Comparison of ENCODE assay signal across 9 cellular contexts in the genomic region with DNA sequence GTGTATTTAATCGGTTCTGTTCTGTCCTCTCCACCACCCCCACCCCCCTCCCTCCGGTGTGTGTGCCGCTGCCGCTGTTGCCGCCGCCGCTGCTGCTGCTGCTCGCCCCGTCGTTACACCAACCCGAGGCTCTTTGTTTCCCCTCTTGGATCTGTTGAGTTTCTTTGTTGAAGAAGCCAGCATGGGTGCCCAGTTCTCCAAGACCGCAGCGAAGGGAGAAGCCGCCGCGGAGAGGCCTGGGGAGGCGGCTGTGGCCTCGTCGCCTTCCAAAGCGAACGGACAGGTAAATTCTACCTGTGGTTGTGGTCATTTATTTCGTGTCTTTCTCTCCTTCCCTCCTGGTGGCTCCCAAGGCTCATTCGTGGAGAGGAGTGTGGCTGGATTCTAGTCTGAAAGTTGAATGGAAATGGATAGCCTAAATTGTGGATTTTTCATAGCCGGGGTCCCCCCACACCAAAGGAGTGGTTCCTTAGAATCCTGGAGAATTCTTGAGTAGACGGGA. TPM values are rescaled to one million over a fixed set of nuclear protein-coding genes. Genes with fewer than 3 reads are reported as not detected.
DNase-seq lines count a peak whose midpoint lies in the region; ATAC-seq and TF ChIP-seq lines count a peak whose summit lies in the region.
"Had no signal": no experiment of that assay in that cellular context is flagged by ENCODE, and none has a peak within 500 bp of the region (broad histone marks: within the 10 kb centered on the region; RNA-seq: fewer than 3 reads in every experiment).

No MANE protein-coding gene starts in this region.

- ATAC-seq in CD8-positive, alpha-beta T cell: no peak
- no peak for ATAC-seq in GM19395 (IDR thresholded peaks at IDR 0.05; ENCODE audit: unreplicated experiment)

- no peaks in the 10 kb centered on the region for H3K36me3 Mint-ChIP-seq in CD8-positive, alpha-beta T cell
- peaks cover 22% of the 10 kb centered on the region for H3K36me3 Mint-ChIP-seq in MCF 10A (ENCODE audit: insufficient read depth, unreplicated experiment)

- BruUV-seq in MCF 10A (replicated peaks; lab: Mats Ljungman, UMichigan): TSS peak; percentile 49

- no peak overlapping the region for H3K27ac ChIP-seq in CD8-positive, alpha-beta T cell (ENCODE audit: low read depth, low read length)
- H3K27ac ChIP-seq in HUES64 (ENCODE audit: low read depth, low read length) (peak overlapping the region; percentile 96), tibial artery (peak overlapping the region; percentile 93 to 99)

- CTCF ChIA-PET in CD8-positive, alpha-beta T cell (lab: Charles Lee): interaction anchor here (0.9 to 2.9 kb wide), 2 partner anchors 50 to 1678 kb away, joined by 3 to 15 read pairs; no protein-coding TSS in a partner anchor
- CTCF ChIA-PET in MCF 10A (lab: Yijun Ruan, JAX): interaction anchor here (0.5 to 4.4 kb wide), 11 partner anchors 202 to 1344 kb away, joined by 3 to 14 read pairs (median 4); no protein-coding TSS in a partner anchor

- no peaks in the 10 kb centered on the region for H3K36me3 ChIP-seq in CD8-positive, alpha-beta T cell (ENCODE audit: insufficient read depth, low read length)
- H3K36me3 ChIP-seq in HUES64 (ENCODE audit: insufficient read depth, low read length) (peaks cover 23% of the 10 kb centered on the region), kidney epithelial cell (ENCODE audit: control insufficient read depth, insufficient read depth, low read length) (no peaks in the 10 kb centered on the region), tibial artery (no peaks in the 10 kb centered on the region)

- peaks cover 40% of the 10 kb centered on the region for H3K27me3 ChIP-seq in CD8-positive, alpha-beta T cell (ENCODE audit: insufficient read depth, low read length)
- H3K27me3 ChIP-seq in HUES64 (ENCODE audit: insufficient read depth, low read length) (peaks cover 38% of the 10 kb centered on the region), kidney epithelial cell (ENCODE audit: control insufficient read depth, insufficient read depth, low read length) (no peaks in the 10 kb centered on the region), tibial artery (no peaks in the 10 kb centered on the region)

- peak overlapping the region; percentile 100 for H3K9ac ChIP-seq in HUES64 (ENCODE audit: low read depth, low read length)

- POLR2A ChIA-PET in CD8-positive, alpha-beta T cell (lab: Charles Lee): no interaction called here
- POLR2A ChIA-PET in MCF 10A (lab: Yijun Ruan, JAX): interaction anchor here (0.5 to 3.7 kb wide), 25 partner anchors 13 to 879 kb away, joined by 3 to 38 read pairs (median 7); no protein-coding TSS in a partner anchor

- no peak for DNase-seq in CD8-positive, alpha-beta T cell
- DNase-seq in MCF 10A (ENCODE audit: unreplicated experiment): no peak
- DNase-seq in kidney epithelial cell (ENCODE audit: low read depth): no peak
- DNase-seq in tibial artery: peak; percentile 29 to 67
- no peak for DNase-seq in stimulated activated CD4-positive, alpha-beta T cell treated with anti-CD3 and anti-CD28 coated beads, Interleukin-4, amount 100 ng/mL, for 1 hour
- no peak for DNase-seq in stimulated activated CD4-positive, alpha-beta T cell treated with anti-CD3 and anti-CD28 coated beads, Interleukin-1b, Interleukin-23, amount 100 ng/mL, for 48 hours

- peak overlapping the region; percentile 22 for H3K27ac Mint-ChIP-seq in CD8-positive, alpha-beta T cell
- H3K27ac Mint-ChIP-seq in MCF 10A (ENCODE audit: low read depth, unreplicated experiment): no peak overlapping the region

- H3K4me3 ChIP-seq in CD8-positive, alpha-beta T cell (ENCODE audit: low read depth, low read length): no peak overlapping the region
- peak overlapping the region; percentile 83 for H3K4me3 ChIP-seq in HUES64 (ENCODE audit: low read length)
- H3K4me3 ChIP-seq in kidney epithelial cell (ENCODE audit: low read depth, low read length): peak overlapping the region; percentile 100
- H3K4me3 ChIP-seq in tibial artery: peak overlapping the region; percentile 61 to 77

- peaks cover 41% of the 10 kb centered on the region for H3K4me1 ChIP-seq in CD8-positive, alpha-beta T cell (ENCODE audit: insufficient read depth, low read length)
- H3K4me1 ChIP-seq in HUES64 (ENCODE audit: insufficient read depth, low read length): peaks cover 13% of the 10 kb centered on the region
- peaks cover 0 to 18% (median 5%) of the 10 kb centered on the region in 4 donors for H3K4me1 ChIP-seq in tibial artery

- intact Hi-C loops in CD8-positive, alpha-beta T cell (cut with DNase I, micrococcal nuclease): loop anchor here (2.0 to 5.0 kb wide), 3 partner anchors 113 to 1770 kb away; a partner anchor contains a TSS
- intact Hi-C loops in MCF 10A (cut with micrococcal nuclease) (loop anchor here (1.0 to 2.0 kb wide), 7 partner anchors 168 to 1077 kb away; no protein-coding TSS in a partner anchor), tibial artery (cut with DNase I; ENCODE audit: low total_unique reads) (loop anchor here (5.0 to 10.0 kb wide), 2 partner anchors 440 to 1073 kb away; no protein-coding TSS in a partner anchor)

- H3K4me3 Mint-ChIP-seq in CD8-positive, alpha-beta T cell: no peak overlapping the region
- H3K4me3 Mint-ChIP-seq in MCF 10A (ENCODE audit: unreplicated experiment): no peak overlapping the region
- H3K4me3 Mint-ChIP-seq: neural crest cell had no signal

- H3K4me1 Mint-ChIP-seq in CD8-positive, alpha-beta T cell (ENCODE audit: low read depth): peaks cover 5% of the 10 kb centered on the region
- peaks cover 5% of the 10 kb centered on the region for H3K4me1 Mint-ChIP-seq in MCF 10A (ENCODE audit: insufficient read depth, unreplicated experiment)

- under 1% methylated on average over 24 of the region's 25 CpGs for WGBS in HUES64

- no peaks in the 10 kb centered on the region for H3K9me3 Mint-ChIP-seq in CD8-positive, alpha-beta T cell
- H3K9me3 Mint-ChIP-seq in MCF 10A (ENCODE audit: unreplicated experiment): no peaks in the 10 kb centered on the region
- H3K9me3 Mint-ChIP-seq: neural crest cell had no signal

- TF ChIP-seq CTCF in CD8-positive, alpha-beta T cell (IDR thresholded peaks at IDR 0.05): no peak
- TF ChIP-seq CTCF in MCF 10A (IDR thresholded peaks at IDR 0.05; ENCODE audit: unreplicated experiment) (no peak), kidney epithelial cell (IDR thresholded peaks at IDR 0.05; ENCODE audit: insufficient read depth, low read length, poor library complexity, severe bottlenecking) (no peak), tibial artery (IDR thresholded peaks at IDR 0.05) (no peak)

- H3K27me3 Mint-ChIP-seq in CD8-positive, alpha-beta T cell (ENCODE audit: low read depth): peaks cover 34% of the 10 kb centered on the region
- H3K27me3 Mint-ChIP-seq in MCF 10A (ENCODE audit: insufficient read depth, unreplicated experiment): no peaks in the 10 kb centered on the region

- H3K9me3 ChIP-seq in CD8-positive, alpha-beta T cell (ENCODE audit: low read length): no peaks in the 10 kb centered on the region
- no peaks in the 10 kb centered on the region for H3K9me3 ChIP-seq in HUES64 (ENCODE audit: insufficient read depth, low read depth, low read length)
- no peaks in the 10 kb centered on the region for H3K9me3 ChIP-seq in tibial artery

RNA-seq across cellular contexts. Expression of a gene that starts 0.5 kb away (rescaled TPM):
- under 1 TPM; 0.35 to 0.50 TPM for total RNA-seq in CD8-positive, alpha-beta T cell
- polyA plus RNA-seq in HUES64 (2013, experiment 1 of 2): 72.1 TPM
- polyA plus RNA-seq in HUES64 (2013, experiment 2 of 2): 94.3 TPM
- 39.3 and 59.9 TPM in 2 replicates for total RNA-seq in MCF 10A (2022)
- total RNA-seq in kidney epithelial cell: 112 and 116 TPM in 2 replicates

Comparison
In these comparisons a context has a peak if more than half of its experiments do, and no peak if none do; other contexts are left out.
1. DNase-seq: peak in tibial artery (2 of 2); none in CD8-positive, alpha-beta T cell (0 of 7), MCF 10A (single experiment), kidney epithelial cell (single experiment), stimulated activated CD4-positive, alpha-beta T cell treated with anti-CD3 and anti-CD28 coated beads, Interleukin-4, amount 100 ng/mL, for 1 hour (single experiment) and stimulated activated CD4-positive, alpha-beta T cell treated with anti-CD3 and anti-CD28 coated beads, Interleukin-1b, Interleukin-23, amount 100 ng/mL, for 48 hours (single experiment).
2. RNA of a gene that starts 0.5 kb away (total RNA-seq): 112 to 116 TPM in kidney epithelial cell and 39.3 to 59.9 TPM in MCF 10A; 0.35 to 0.50 TPM in CD8-positive, alpha-beta T cell; every median in the first group is over 10 times any median in the second.